8 cellular contexts compared by ENCODE assay signal in the genomic region with DNA sequence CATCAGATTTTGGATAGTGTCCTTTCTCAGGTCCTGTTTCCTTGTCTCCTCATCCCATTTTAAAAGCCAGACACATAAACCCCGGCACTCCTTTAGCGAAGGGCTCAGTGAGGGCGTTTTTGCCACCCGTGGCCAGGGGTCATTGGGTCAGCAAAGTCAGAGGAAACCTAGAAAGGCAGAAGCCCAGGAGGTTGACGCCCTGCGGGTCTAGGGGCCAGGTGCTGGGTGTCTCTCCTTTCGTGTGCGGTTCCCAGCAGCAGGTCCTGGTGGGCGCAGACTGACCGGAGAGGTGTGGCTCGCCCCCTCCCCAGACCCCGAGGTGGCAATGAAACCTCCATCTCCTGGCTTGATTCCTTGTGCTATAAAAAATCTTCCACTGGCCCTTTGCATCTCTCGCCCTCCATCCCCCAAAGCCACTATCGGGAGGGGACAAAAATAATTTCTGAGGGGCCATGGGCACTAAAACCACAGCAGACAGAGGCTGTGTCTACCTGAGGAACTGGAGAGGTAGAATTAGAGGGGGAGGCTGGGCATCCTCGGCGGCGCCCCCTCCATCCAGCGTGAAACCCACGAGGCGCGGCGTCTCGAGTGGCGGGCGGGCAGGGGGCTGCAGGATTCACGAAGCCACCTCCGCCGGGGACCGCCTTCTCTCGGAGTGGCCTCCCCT. TPM values are rescaled to one million over a fixed set of nuclear protein-coding genes. Genes with fewer than 3 reads are reported as not detected.
DNase-seq lines count a peak whose midpoint lies in the region; ATAC-seq and TF ChIP-seq lines count a peak whose summit lies in the region.

No MANE protein-coding gene starts in this region.

- no peaks in the 10 kb centered on the region for H3K36me3 ChIP-seq in spleen

- WGBS in spleen, 5 donors = 3 to 14% (median 6%) methylated on average over 22 to 30 of the region's 30 CpGs

- peaks cover 0 to 33% (median 23%) of the 10 kb centered on the region in 6 donors for H3K4me1 ChIP-seq in spleen

- peak overlapping the region; percentile 83 for H3K4me3 ChIP-seq in iPS-18c (ENCODE audit: insufficient read depth, low read depth, low read length)
- peak overlapping the region; percentile 55 to 91 (median 87) for H3K4me3 ChIP-seq in spleen

- TF ChIP-seq POLR2A in spleen (IDR thresholded peaks at IDR 0.05) = no peak

- peaks cover 0 to 49% (median 4%) of the 10 kb centered on the region in 7 donors for H3K27me3 ChIP-seq in spleen (replicated peaks in 1 of 7)

- ATAC-seq in HG02852 (IDR thresholded peaks at IDR 0.05; ENCODE audit: unreplicated experiment) = no peak

- intact Hi-C loops in spleen (cut with DNase I; ENCODE audit: low total_unique reads) = no loop called here

- H3K9me3 ChIP-seq in iPS-18c (ENCODE audit: control insufficient read depth, insufficient read depth, low read length) (no peaks in the 10 kb centered on the region), spleen (no peaks in the 10 kb centered on the region)

- DNase-seq in AG08396 (ENCODE audit: low spot score) (peak; percentile 8), HT1080 (ENCODE audit: low read depth) (peak; percentile 27), spleen (peak; percentile 76), NCI-H1436 (lab: John Stamatoyannopoulos, UW) (no peak)
- no peak for DNase-seq in activated CD4-positive, alpha-beta T cell treated with anti-CD3 and anti-CD28 coated beads for 4 hours

- H3K27ac ChIP-seq in angular gyrus (ENCODE audit: low read depth, low read length) (peak overlapping the region; percentile 86), spleen (peak overlapping the region; percentile 76 to 93 (median 88))

- TF ChIP-seq CTCF in spleen (IDR thresholded peaks at IDR 0.05 in 8 of 11, conservative IDR thresholded peaks at IDR 0.05 in 3 of 11) = no peak

RNA-seq across cellular contexts. Expression of a gene that starts 0.9 kb away (rescaled TPM):
- 121 and 128 TPM in 2 replicates for total RNA-seq in HT1080 (2014; rRNA removed; shearing (Covaris generic))
- 107 and 129 TPM in 2 replicates for polyA plus RNA-seq in HT1080 (2015; cell fraction: cytosol; rRNA removed)
- 148 and 154 TPM in 2 replicates for polyA plus RNA-seq in HT1080 (2015; cell fraction: nucleus; rRNA removed)
- 10 to 100 TPM; 22.5 to 37.2 (median 28.7) TPM for total RNA-seq in spleen
- polyA plus RNA-seq in spleen = 1 to 10 TPM; 2.2 to 3.2 (median 2.8) TPM

Comparison
In these comparisons a context has a peak if more than half of its experiments do, and no peak if none do; other contexts are left out.
1. DNase-seq: peak in AG08396 (single experiment), HT1080 (single experiment) and spleen (single experiment); none in activated CD4-positive, alpha-beta T cell treated with anti-CD3 and anti-CD28 coated beads for 4 hours (0 of 2) and NCI-H1436 (single experiment).